ENCODE assay signal across 8 cellular contexts in genomic region chr1:54800899-54801759, GRCh38. TPM values are rescaled to one million over a fixed set of nuclear protein-coding genes. Genes with fewer than 3 reads are reported as not detected.
DNase-seq lines count a peak whose midpoint lies in the region; ATAC-seq and FAIRE-seq lines count a peak whose summit lies in the region.

TSS of gene TTC22 (minus strand) at chr1:54801323. CDS start at chr1:54801163, 160 bp downstream.

- ATAC-seq in HG02852 (IDR thresholded peaks at IDR 0.05; ENCODE audit: unreplicated experiment) = peak; percentile 74
- peak; percentile 76 for ATAC-seq in Right ventricle myocardium superior (ENCODE audit: poor library complexity)

- H3K4me1 Mint-ChIP-seq in activated T-helper 2 cell treated with anti-CD3 and anti-CD28 coated beads, Interferon-gamma antibody, Interleukin-2, Interleukin-4, amounts not matched to agents 10 μg/mL and 5 μg/mL and 100 μg/mL, durations not matched to agents 14 hours and 24 hours and 36 hours (ENCODE audit: low read depth) = peaks cover 38% of the 10 kb centered on the region

- peak within 1 kb of the TSS; percentile 5 for H3K4me3 ChIP-seq in skeletal muscle cell (ENCODE audit: low read depth, low read length)

- peak within 1 kb of the TSS; percentile 79 for H3K4me3 Mint-ChIP-seq in activated T-helper 2 cell treated with anti-CD3 and anti-CD28 coated beads, Interferon-gamma antibody, Interleukin-2, Interleukin-4, amounts not matched to agents 10 μg/mL and 5 μg/mL and 100 μg/mL, durations not matched to agents 14 hours and 24 hours and 36 hours (ENCODE audit: low read depth)

- intact Hi-C loops in activated T-helper 2 cell treated with anti-CD3 and anti-CD28 coated beads, Interferon-gamma antibody, Interleukin-2, Interleukin-4, amounts not matched to agents 10 μg/mL and 5 μg/mL and 100 μg/mL, durations not matched to agents 14 hours and 24 hours and 36 hours (cut with micrococcal nuclease) = loop anchor here (2.0 to 5.0 kb wide), 2 partner anchors 36 to 259 kb away; partner anchors contain the start of gene PARS2
- intact Hi-C loops in Right ventricle myocardium superior (cut with DNase I) = no loop called here

- H3K27me3 Mint-ChIP-seq in activated T-helper 2 cell treated with anti-CD3 and anti-CD28 coated beads, Interferon-gamma antibody, Interleukin-2, Interleukin-4, amounts not matched to agents 10 μg/mL and 5 μg/mL and 100 μg/mL, durations not matched to agents 14 hours and 24 hours and 36 hours (ENCODE audit: low read depth) = no peaks in the 10 kb centered on the region

- no peaks in the 10 kb centered on the region for H3K36me3 Mint-ChIP-seq in activated T-helper 2 cell treated with anti-CD3 and anti-CD28 coated beads, Interferon-gamma antibody, Interleukin-2, Interleukin-4, amounts not matched to agents 10 μg/mL and 5 μg/mL and 100 μg/mL, durations not matched to agents 14 hours and 24 hours and 36 hours (ENCODE audit: low read depth)

- H3K9me3 Mint-ChIP-seq in activated T-helper 2 cell treated with anti-CD3 and anti-CD28 coated beads, Interferon-gamma antibody, Interleukin-2, Interleukin-4, amounts not matched to agents 10 μg/mL and 5 μg/mL and 100 μg/mL, durations not matched to agents 14 hours and 24 hours and 36 hours = no peaks in the 10 kb centered on the region

- DNase-seq in GM18507 (ENCODE audit: extremely low spot score, insufficient read length, low read depth) (peak; percentile 44), NOMO-1 treated with dmso at 0.1 percent for 144 hours (lab: John Stamatoyannopoulos, UW; ENCODE audit: unreplicated experiment) (peak; percentile 73), Right ventricle myocardium superior (peak; percentile 61), skeletal muscle cell (ENCODE audit: low read depth) (no peak), cerebellar cortex (ENCODE audit: low spot score) (no peak), MV-4-11 (lab: John Stamatoyannopoulos, UW) (no peak)
- DNase-seq in activated T-helper 2 cell treated with anti-CD3 and anti-CD28 coated beads, Interferon-gamma antibody, Interleukin-2, Interleukin-4, amounts not matched to agents 10 μg/mL and 5 μg/mL and 100 μg/mL, durations not matched to agents 14 hours and 24 hours and 36 hours (ENCODE audit: low spot score) = peak; percentile 63

- peak; percentile 89 for FAIRE-seq in GM18507 (lab: Jason Lieb, UNC)

- no peak within 1 kb of the TSS for H3K27ac Mint-ChIP-seq in activated T-helper 2 cell treated with anti-CD3 and anti-CD28 coated beads, Interferon-gamma antibody, Interleukin-2, Interleukin-4, amounts not matched to agents 10 μg/mL and 5 μg/mL and 100 μg/mL, durations not matched to agents 14 hours and 24 hours and 36 hours

RNA-seq across cellular contexts. Expression of gene TTC22, which starts in this region (rescaled TPM):
- 0.76 and 1.3 TPM in 2 replicates for total RNA-seq in activated T-helper 2 cell treated with anti-CD3 and anti-CD28 coated beads, Interferon-gamma antibody, Interleukin-2, Interleukin-4, amounts not matched to agents 10 μg/mL and 5 μg/mL and 100 μg/mL, durations not matched to agents 14 hours and 24 hours and 36 hours
- total RNA-seq in Right ventricle myocardium superior = not detected

Comparison
In these comparisons a context has a peak if more than half of its experiments do, and no peak if none do; other contexts are left out.
1. Peak in DNase-seq and ATAC-seq in Right ventricle myocardium superior; RNA of the gene not detected or under 1 TPM.
2. DNase-seq: peak in GM18507 (single experiment), NOMO-1 treated with dmso at 0.1 percent for 144 hours (single experiment) and activated T-helper 2 cell treated with anti-CD3 and anti-CD28 coated beads, Interferon-gamma antibody, Interleukin-2, Interleukin-4, amounts not matched to agents 10 μg/mL and 5 μg/mL and 100 μg/mL, durations not matched to agents 14 hours and 24 hours and 36 hours (single experiment); none in skeletal muscle cell (single experiment), cerebellar cortex (single experiment) and MV-4-11 (single experiment).